In the genomic region with DNA sequence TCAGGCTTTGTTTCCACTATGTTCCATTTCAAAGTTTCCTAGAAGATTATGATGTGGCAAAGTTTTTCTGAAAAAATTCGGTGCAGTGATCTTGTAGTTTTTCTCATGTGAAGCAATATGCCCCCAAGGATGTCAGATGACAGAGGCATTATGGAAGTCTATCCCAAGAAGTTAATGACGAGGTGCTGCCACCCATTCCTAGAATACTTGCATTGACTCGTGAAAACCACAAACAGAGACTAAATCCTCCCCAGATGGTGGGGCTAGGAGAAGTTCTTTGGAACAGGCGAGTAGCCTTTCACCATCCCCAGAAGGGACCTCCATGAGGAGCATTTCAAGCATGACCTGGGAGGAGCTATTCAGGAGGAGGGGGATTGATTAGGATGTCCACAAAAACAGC, we compare ENCODE assay signal across 21 cellular contexts. TPM values are rescaled to one million over a fixed set of nuclear protein-coding genes. Genes with fewer than 3 reads are reported as not detected.
DNase-seq lines count a peak whose midpoint lies in the region; ATAC-seq, FAIRE-seq and TF ChIP-seq lines count a peak whose summit lies in the region.
"Had no signal": no experiment of that assay in that cellular context is flagged by ENCODE, and none has a peak within 500 bp of the region (broad histone marks: within the 10 kb centered on the region; RNA-seq: fewer than 3 reads in every experiment).

No MANE protein-coding gene starts in this region.

- no peaks in the 10 kb centered on the region for H3K79me2 ChIP-seq in GM23248 (ENCODE audit: insufficient read depth)

- no peaks in the 10 kb centered on the region for H3K36me3 Mint-ChIP-seq in stimulated activated effector memory CD8-positive, alpha-beta T cell treated with anti-CD3 and anti-CD28 coated beads, Interleukin-12 subunit alpha, Interleukin-12 subunit beta, amount 100 ng/mL, for 72 hours

- H3K27me3 ChIP-seq in GM23248 (replicated peaks; ENCODE audit: insufficient read depth): no peaks in the 10 kb centered on the region
- H3K27me3 ChIP-seq in bronchial epithelial cell (ENCODE audit: control insufficient read depth, insufficient read depth, low read length): no peaks in the 10 kb centered on the region

- no peaks in the 10 kb centered on the region for H3F3A ChIP-seq in GM23248 (ENCODE audit: insufficient read depth)

- no peaks in the 10 kb centered on the region for H3K9me3 ChIP-seq in GM23248 (ENCODE audit: low read depth)
- H3K9me3 ChIP-seq: Caco-2 had no signal

- ATAC-seq in stimulated activated effector memory CD8-positive, alpha-beta T cell treated with anti-CD3 and anti-CD28 coated beads, Interleukin-12 subunit alpha, Interleukin-12 subunit beta, amount 100 ng/mL, for 72 hours: no peak
- ATAC-seq in HG03135 (IDR thresholded peaks at IDR 0.05; ENCODE audit: unreplicated experiment): no peak

- DNase-seq in AG08395 (ENCODE audit: low spot score) (peak; percentile 11), GM23248 (peak; percentile 9), bronchial epithelial cell (ENCODE audit: low read depth) (peak; percentile 10), foreskin melanocyte (peak; percentile 19), NCI-H1417 (lab: John Stamatoyannopoulos, UW) (no peak), NCI-H1930 (lab: John Stamatoyannopoulos, UW) (no peak)
- DNase-seq in stimulated activated effector memory CD8-positive, alpha-beta T cell treated with anti-CD3 and anti-CD28 coated beads, Interleukin-12 subunit alpha, Interleukin-12 subunit beta, amount 100 ng/mL, for 72 hours (ENCODE audit: low spot score in 2 of 2): no peak
- DNase-seq: 8988T, Caco-2, DMS53, H7, KG1, MM.1S, NCI-H1105, NCI-H187, NCI-H2171, NCI-H510A, SIG-M5, SW 1271 had no signal

- H3K27ac ChIP-seq in GM23248: no peak overlapping the region

- H3K4me2 ChIP-seq in GM23248 (ENCODE audit: unreplicated experiment): no peak overlapping the region

- no peak overlapping the region for H3K4me3 Mint-ChIP-seq in stimulated activated effector memory CD8-positive, alpha-beta T cell treated with anti-CD3 and anti-CD28 coated beads, Interleukin-12 subunit alpha, Interleukin-12 subunit beta, amount 100 ng/mL, for 72 hours

- no peak overlapping the region for H3K27ac Mint-ChIP-seq in stimulated activated effector memory CD8-positive, alpha-beta T cell treated with anti-CD3 and anti-CD28 coated beads, Interleukin-12 subunit alpha, Interleukin-12 subunit beta, amount 100 ng/mL, for 72 hours

- peaks cover 13% of the 10 kb centered on the region for H3K9me3 Mint-ChIP-seq in stimulated activated effector memory CD8-positive, alpha-beta T cell treated with anti-CD3 and anti-CD28 coated beads, Interleukin-12 subunit alpha, Interleukin-12 subunit beta, amount 100 ng/mL, for 72 hours

- no peak for FAIRE-seq in bronchial epithelial cell (lab: Jason Lieb, UNC)
- FAIRE-seq: RCC 7860 had no signal

- no peak for TF ChIP-seq CTCF in bronchial epithelial cell (IDR thresholded peaks at IDR 0.05; ENCODE audit: insufficient read depth, low read length, severe bottlenecking)

- H3K9me2 ChIP-seq in GM23248 (ENCODE audit: insufficient read depth): no peaks in the 10 kb centered on the region

- H3K9ac ChIP-seq in GM23248: no peak overlapping the region

- no peaks in the 10 kb centered on the region for H3K4me1 ChIP-seq in GM23248 (ENCODE audit: insufficient read depth)
- H3K4me1 ChIP-seq: Caco-2 had no signal

- no peak overlapping the region for H2AFZ ChIP-seq in GM23248

- in situ Hi-C loops in GM23248 (cut with MboI): loop anchor here (25.0 kb wide), 1 partner anchor 533 kb away; a partner anchor contains a TSS

- no peaks in the 10 kb centered on the region; the same call in 1 of the 2 replicates for H4K20me1 ChIP-seq in GM23248 (ENCODE audit: insufficient read depth)

- H3K4me3 ChIP-seq in GM23248 (no peak overlapping the region), bronchial epithelial cell (ENCODE audit: low read depth, low read length) (no peak overlapping the region)

- H3K4me1 Mint-ChIP-seq in stimulated activated effector memory CD8-positive, alpha-beta T cell treated with anti-CD3 and anti-CD28 coated beads, Interleukin-12 subunit alpha, Interleukin-12 subunit beta, amount 100 ng/mL, for 72 hours: no peaks in the 10 kb centered on the region

- 28 to 33% methylated on average over 4 of the region's 4 CpGs for WGBS in GM23248 (ENCODE audit: low coverage in 1 of 2, low lambda C conversion rate in 2 of 2, missing lambda C conversion rate in 2 of 2), 2 experiments

- no peaks in the 10 kb centered on the region for H3K36me3 ChIP-seq in GM23248 (ENCODE audit: low read depth)
- no peaks in the 10 kb centered on the region for H3K36me3 ChIP-seq in bronchial epithelial cell (ENCODE audit: control insufficient read depth, insufficient read depth, low read length)

RNA-seq across cellular contexts. Expression of a gene that starts 40.2 kb away (rescaled TPM):
- total RNA-seq in GM23248 (2014; rRNA removed; shearing (Covaris generic)): 145 and 148 TPM in 2 replicates
- 164 and 168 TPM in 2 replicates for polyA plus RNA-seq in GM23248 (2016; fragmentation: Nextera tagmentation; extraction: Ambion mirVana)
- total RNA-seq in bronchial epithelial cell: 58.2 and 80.3 TPM in 2 replicates

Comparison
In these comparisons a context has a peak if more than half of its experiments do, and no peak if none do; other contexts are left out.
1. DNase-seq: peak in AG08395 (single experiment), GM23248 (single experiment), bronchial epithelial cell (single experiment) and foreskin melanocyte (single experiment); none in stimulated activated effector memory CD8-positive, alpha-beta T cell treated with anti-CD3 and anti-CD28 coated beads, Interleukin-12 subunit alpha, Interleukin-12 subunit beta, amount 100 ng/mL, for 72 hours (0 of 2), NCI-H1417 (0 of 3) and NCI-H1930 (0 of 2).